ENCODE assay signal across 28 cellular contexts in the genomic region with DNA sequence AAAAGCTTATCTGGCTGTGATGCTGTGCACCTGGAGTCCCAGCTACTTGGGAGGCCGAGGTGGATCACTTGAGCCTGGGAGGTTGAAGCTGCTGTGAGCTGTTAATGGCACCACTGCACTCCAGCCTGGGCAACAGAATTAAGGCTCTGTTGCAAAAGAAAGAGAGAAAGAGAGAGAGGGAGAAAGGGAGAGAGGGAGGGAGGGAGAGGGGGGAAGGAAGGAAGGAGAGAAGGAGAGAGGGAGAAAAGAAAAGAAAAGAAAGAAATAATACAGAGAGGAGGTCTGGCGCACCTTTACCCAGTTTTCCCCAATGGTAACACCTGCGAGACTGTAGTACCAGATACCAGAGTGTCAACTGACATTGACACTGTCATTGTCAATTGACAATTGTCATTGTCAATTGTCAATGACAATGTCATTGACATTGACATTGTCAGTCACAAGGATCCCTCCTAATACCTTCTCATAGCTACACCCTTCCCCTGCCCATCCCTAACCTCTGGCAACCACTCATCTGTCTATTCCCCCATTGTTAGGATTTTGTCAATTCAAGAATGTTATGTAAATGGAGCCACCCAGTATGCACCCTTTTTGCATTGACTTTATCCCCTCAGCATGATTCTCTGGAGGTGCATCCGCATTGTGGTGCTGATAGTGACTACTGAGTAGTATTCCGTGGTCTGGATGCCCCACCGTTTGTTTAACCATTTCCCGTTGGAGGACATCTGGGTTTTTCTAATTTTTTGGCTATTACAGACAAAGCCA. TPM values are rescaled to one million over a fixed set of nuclear protein-coding genes. Genes with fewer than 3 reads are reported as not detected.
DNase-seq lines count a peak whose midpoint lies in the region; ATAC-seq and TF ChIP-seq lines count a peak whose summit lies in the region.
"Had no signal": no experiment of that assay in that cellular context is flagged by ENCODE, and none has a peak within 500 bp of the region (broad histone marks: within the 10 kb centered on the region; RNA-seq: fewer than 3 reads in every experiment).

No MANE protein-coding gene starts in this region.

- TF ChIP-seq CTCF in Panc1 (IDR thresholded peaks at IDR 0.05) (no peak), nephron (IDR thresholded peaks at IDR 0.05; ENCODE audit: unreplicated experiment in 3 of 3) (no peak), transverse colon (IDR thresholded peaks at IDR 0.05) (no peak)

- no peak for TF ChIP-seq POLR2A in transverse colon (IDR thresholded peaks at IDR 0.05)

- H3K9me3 ChIP-seq in Panc1 (ENCODE audit: control insufficient read depth, insufficient read depth, low read depth, low read length): no peaks in the 10 kb centered on the region
- no peaks in the 10 kb centered on the region for H3K9me3 ChIP-seq in transverse colon
- H3K9me3 ChIP-seq: colonic mucosa had no signal

- TSS peak; percentile 8 for BruUV-seq in Panc1 (replicated peaks; lab: Mats Ljungman, UMichigan)

- H3K36me3 Mint-ChIP-seq in effector memory CD8-positive, alpha-beta T cell (ENCODE audit: insufficient read depth): peaks cover 7% of the 10 kb centered on the region
- H3K36me3 Mint-ChIP-seq in nephron (ENCODE audit: low read depth): peaks cover 23% of the 10 kb centered on the region
- peaks cover 7% of the 10 kb centered on the region for H3K36me3 Mint-ChIP-seq in activated naive CD8-positive, alpha-beta T cell treated with anti-CD3 and anti-CD28 coated beads, Interleukin-2, amount 50 U/mL, for 24 hours (ENCODE audit: low read depth)

- H3K4me1 ChIP-seq in Panc1 (ENCODE audit: control insufficient read depth, insufficient read depth, low read length): peaks cover 21% of the 10 kb centered on the region
- H3K4me1 ChIP-seq in transverse colon: peaks cover 22 to 47% (median 29%) of the 10 kb centered on the region in 4 donors
- H3K4me1 ChIP-seq: foreskin keratinocyte had no signal

- H3K4me1 Mint-ChIP-seq in effector memory CD8-positive, alpha-beta T cell (ENCODE audit: low read depth in 2 of 2): peaks cover 22 to 29% of the 10 kb centered on the region in 2 donors
- H3K4me1 Mint-ChIP-seq in nephron: peaks cover 36% of the 10 kb centered on the region
- peaks cover 18% of the 10 kb centered on the region for H3K4me1 Mint-ChIP-seq in activated naive CD8-positive, alpha-beta T cell treated with anti-CD3 and anti-CD28 coated beads, Interleukin-2, amount 50 U/mL, for 24 hours

- no peak overlapping the region for H3K4me3 Mint-ChIP-seq in effector memory CD8-positive, alpha-beta T cell
- no peak overlapping the region for H3K4me3 Mint-ChIP-seq in nephron
- H3K4me3 Mint-ChIP-seq in activated naive CD8-positive, alpha-beta T cell treated with anti-CD3 and anti-CD28 coated beads, Interleukin-2, amount 50 U/mL, for 24 hours: no peak overlapping the region
- H3K4me3 Mint-ChIP-seq: activated B cell treated with CpG ODN at 0.5 μM for 24 hours; activated naive CD4-positive, alpha-beta T cell treated with anti-CD3 and anti-CD28 coated beads for 36 hours; activated T-helper 1 cell treated with anti-CD3 and anti-CD28 coated beads, Interleukin-12 subunit alpha, Interleukin-12 subunit beta, Interleukin-2, Interleukin-4 antibody, amounts not matched to agents 30 ng/mL and 10 ng/mL and 1 ng/mL, durations not matched to agents 14 hours and 24 hours and 36 hours; CD14-positive monocyte; IgD-negative memory B cell had no signal

- intact Hi-C loops in Panc1 (cut with micrococcal nuclease; ENCODE audit: unreplicated experiment): no loop called here
- intact Hi-C loops in transverse colon (cut with DNase I; ENCODE audit: low total_unique reads): no loop called here

- H3K27me3 ChIP-seq in Panc1 (ENCODE audit: control insufficient read depth, insufficient read depth, low read length): no peaks in the 10 kb centered on the region
- no peaks in the 10 kb centered on the region for H3K27me3 ChIP-seq in transverse colon
- H3K27me3 ChIP-seq: colonic mucosa, foreskin keratinocyte, heart right ventricle had no signal

- WGBS in transverse colon (ENCODE audit: low coverage in 1 of 2), 2 donors: 84 to 87% methylated on average over 6 to 7 of the region's 7 CpGs

- ATAC-seq in Panc1 (no peak), HG02981 (IDR thresholded peaks at IDR 0.05; ENCODE audit: unreplicated experiment) (no peak), HG03457 (IDR thresholded peaks at IDR 0.05; ENCODE audit: unreplicated experiment) (no peak)
- no peak for ATAC-seq in effector memory CD8-positive, alpha-beta T cell (replicated peaks)
- no peak for ATAC-seq in activated naive CD8-positive, alpha-beta T cell treated with anti-CD3 and anti-CD28 coated beads, Interleukin-2, amount 50 U/mL, for 24 hours
- ATAC-seq: esophagus mucosa, foreskin keratinocyte, left lobe of liver had no signal

- no peaks in the 10 kb centered on the region for H3K27me3 Mint-ChIP-seq in effector memory CD8-positive, alpha-beta T cell
- no peaks in the 10 kb centered on the region for H3K27me3 Mint-ChIP-seq in nephron (ENCODE audit: low read depth)
- no peaks in the 10 kb centered on the region for H3K27me3 Mint-ChIP-seq in activated naive CD8-positive, alpha-beta T cell treated with anti-CD3 and anti-CD28 coated beads, Interleukin-2, amount 50 U/mL, for 24 hours
- H3K27me3 Mint-ChIP-seq: activated B cell treated with CpG ODN at 0.5 μM for 24 hours, IgD-negative memory B cell had no signal

- peak overlapping the region; percentile 54 to 60 for H3K27ac Mint-ChIP-seq in effector memory CD8-positive, alpha-beta T cell
- H3K27ac Mint-ChIP-seq in nephron: peak overlapping the region in 2 of 3 experiments; percentile 42 to 50
- H3K27ac Mint-ChIP-seq in activated naive CD8-positive, alpha-beta T cell treated with anti-CD3 and anti-CD28 coated beads, Interleukin-2, amount 50 U/mL, for 24 hours: no peak overlapping the region
- H3K27ac Mint-ChIP-seq: activated B cell treated with CpG ODN at 0.5 μM for 24 hours; activated naive CD4-positive, alpha-beta T cell treated with anti-CD3 and anti-CD28 coated beads for 36 hours; activated T-helper 1 cell treated with anti-CD3 and anti-CD28 coated beads, Interleukin-12 subunit alpha, Interleukin-12 subunit beta, Interleukin-2, Interleukin-4 antibody, amounts not matched to agents 30 ng/mL and 10 ng/mL and 1 ng/mL, durations not matched to agents 14 hours and 24 hours and 36 hours had no signal

- H3K4me3 ChIP-seq in Panc1 (ENCODE audit: low read depth in 2 of 2, low read length in 2 of 2) (no peak overlapping the region), transverse colon (no peak overlapping the region)
- H3K4me3 ChIP-seq: colonic mucosa, heart right ventricle, PC-9 had no signal

- DNase-seq in Panc1 (ENCODE audit: low read depth, low spot score) (no peak), transverse colon (no peak), ureter (ENCODE audit: low spot score) (no peak)
- no peak for DNase-seq in effector memory CD8-positive, alpha-beta T cell
- DNase-seq in activated naive CD8-positive, alpha-beta T cell treated with anti-CD3 and anti-CD28 coated beads, Interleukin-2, amount 50 U/mL, for 24 hours: no peak
- DNase-seq: activated B cell treated with CpG ODN at 0.5 μM for 24 hours; activated naive CD4-positive, alpha-beta T cell treated with anti-CD3 and anti-CD28 coated beads for 36 hours; colonic mucosa; foreskin keratinocyte; heart right ventricle; mesendoderm; NCI-H1048; NCI-H1694 treated with DMSO at 0.1 percent for 48 hours; NCI-H524 treated with DMSO at 0.1 percent for 48 hours; occipital lobe; PC-9; SHP77 treated with DMSO at 0.1 percent for 48 hours; stimulated activated CD4-positive, alpha-beta T cell treated with anti-CD3 and anti-CD28 coated beads, Interleukin-2, amount 100 ng/mL, for 24 hours; T1000 had no signal

- POLR2A ChIA-PET in Panc1 (lab: Charles Lee): interaction anchor here (0.7 kb wide), 2 partner anchors 105 to 128 kb away, joined by 4 to 16 read pairs; no protein-coding TSS in a partner anchor

- H3K27ac ChIP-seq in Panc1 (ENCODE audit: low read length) (no peak overlapping the region), transverse colon (peak overlapping the region in 3 of 4 donors; percentile 86 to 89 (median 88))
- H3K27ac ChIP-seq: foreskin keratinocyte, PC-9 had no signal

- H3K36me3 ChIP-seq in Panc1 (ENCODE audit: control insufficient read depth, insufficient read depth, low read length) (no peaks in the 10 kb centered on the region), transverse colon (no peaks in the 10 kb centered on the region)
- H3K36me3 ChIP-seq: colonic mucosa, heart right ventricle had no signal

- no peaks in the 10 kb centered on the region for H3K9me3 Mint-ChIP-seq in effector memory CD8-positive, alpha-beta T cell
- H3K9me3 Mint-ChIP-seq in nephron: no peaks in the 10 kb centered on the region
- H3K9me3 Mint-ChIP-seq in activated naive CD8-positive, alpha-beta T cell treated with anti-CD3 and anti-CD28 coated beads, Interleukin-2, amount 50 U/mL, for 24 hours: no peaks in the 10 kb centered on the region
- H3K9me3 Mint-ChIP-seq: activated B cell treated with CpG ODN at 0.5 μM for 24 hours; activated naive CD4-positive, alpha-beta T cell treated with anti-CD3 and anti-CD28 coated beads for 36 hours; activated T-helper 1 cell treated with anti-CD3 and anti-CD28 coated beads, Interleukin-12 subunit alpha, Interleukin-12 subunit beta, Interleukin-2, Interleukin-4 antibody, amounts not matched to agents 30 ng/mL and 10 ng/mL and 1 ng/mL, durations not matched to agents 14 hours and 24 hours and 36 hours; CD14-positive monocyte; IgD-negative memory B cell had no signal

- in situ Hi-C loops in Panc1 (cut with HindIII; ENCODE audit: low pct_unique_long_range_greater_than_20kb, low sequenced_read_pairs) (no loop called here), transverse colon (cut with MboI; ENCODE audit: low pct_ligation_motif_present in 1 of 4, low pct_unique_long_range_greater_than_20kb in 1 of 4, low sequenced_read_pairs in 3 of 4) (no loop called here)

- TF ChIP-seq EP300 in transverse colon (IDR thresholded peaks at IDR 0.05; ENCODE audit: low read depth): no peak

- CTCF ChIA-PET in Panc1 (lab: Charles Lee): interaction anchor here (0.6 to 0.9 kb wide), 2 partner anchors 28 to 1018 kb away, joined by 6 to 10 read pairs; no protein-coding TSS in a partner anchor

RNA-seq across cellular contexts. Expression of a gene that starts 21.3 kb away (rescaled TPM):
- total RNA-seq in Panc1 (2021; ENCODE audit: unreplicated experiment) (311 TPM), transverse colon (10 to 100 TPM; 43.8 to 96.1 (median 63.2) TPM), ureter (88.2 TPM)
- 362 TPM for polyA plus RNA-seq in Panc1 (2012; ENCODE audit: insufficient read length)

RNA-seq across cellular contexts. Expression of a gene that starts 49.9 kb away (rescaled TPM):
- total RNA-seq in Panc1 (2021; ENCODE audit: unreplicated experiment) (0.46 TPM), transverse colon (1 to 10 TPM in 2 of 4 donors, under 1 TPM in 1, not detected in 1; 0.14 to 3.0 (median 1.1) TPM), ureter (18.4 TPM)
- polyA plus RNA-seq in Panc1 (2012; ENCODE audit: insufficient read length): 0.85 TPM
- total RNA-seq: activated B cell treated with CpG ODN at 0.5 μM for 24 hours; activated naive CD4-positive, alpha-beta T cell treated with anti-CD3 and anti-CD28 coated beads for 36 hours; activated T-helper 1 cell treated with anti-CD3 and anti-CD28 coated beads, Interleukin-12 subunit alpha, Interleukin-12 subunit beta, Interleukin-2, Interleukin-4 antibody, amounts not matched to agents 30 ng/mL and 10 ng/mL and 1 ng/mL, durations not matched to agents 14 hours and 24 hours and 36 hours; colonic mucosa; heart right ventricle; occipital lobe had no signal
- polyA plus RNA-seq: CD14-positive monocyte, IgD-negative memory B cell had no signal

RNA-seq across cellular contexts. Expression of a gene that starts 57.2 kb away (rescaled TPM):
- total RNA-seq in Panc1 (2021; ENCODE audit: unreplicated experiment) (0.33 TPM), transverse colon (not detected), ureter (not detected)
- polyA plus RNA-seq in Panc1 (2012; ENCODE audit: insufficient read length): not detected
- total RNA-seq: activated B cell treated with CpG ODN at 0.5 μM for 24 hours; activated naive CD4-positive, alpha-beta T cell treated with anti-CD3 and anti-CD28 coated beads for 36 hours; activated T-helper 1 cell treated with anti-CD3 and anti-CD28 coated beads, Interleukin-12 subunit alpha, Interleukin-12 subunit beta, Interleukin-2, Interleukin-4 antibody, amounts not matched to agents 30 ng/mL and 10 ng/mL and 1 ng/mL, durations not matched to agents 14 hours and 24 hours and 36 hours; Daoy; esophagus mucosa; foreskin keratinocyte; occipital lobe; PC-9 had no signal
- polyA plus RNA-seq: CD14-positive monocyte, foreskin keratinocyte, heart right ventricle, IgD-negative memory B cell had no signal
